ENCODE assay signal across 1 cellular context in the genomic region with DNA sequence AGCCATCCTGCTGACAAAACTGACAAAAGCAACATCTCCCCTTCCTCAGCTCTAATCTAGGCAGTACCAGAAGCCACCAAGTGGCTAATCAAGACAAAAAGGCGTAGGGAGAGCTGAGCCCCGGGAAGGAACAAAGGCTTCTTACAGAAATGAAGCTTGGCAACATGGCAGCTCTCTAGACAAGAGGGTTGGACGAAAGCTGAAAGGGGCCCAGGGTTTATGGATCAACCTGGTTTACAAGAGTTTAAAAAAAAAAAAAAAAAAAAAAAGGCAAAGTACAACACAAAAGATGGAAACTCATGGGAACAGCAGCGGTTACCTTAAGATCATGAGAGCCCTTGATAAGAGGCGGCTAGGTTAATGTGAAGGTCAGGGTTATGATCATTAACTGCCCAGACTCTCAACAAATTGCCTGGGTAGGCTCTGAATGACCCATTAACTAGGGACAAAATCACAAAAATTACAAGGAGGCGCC.
TF ChIP-seq lines count a peak whose summit lies in the region.

No MANE protein-coding gene starts in this region.

TF ChIP-seq in GM23338, 12 proteins besides CTCF, POLR2A, EP300 and RAD21 (continued from another document):
- no peak for TF ChIP-seq EZH2phosphoT487 (IDR thresholded peaks at IDR 0.05; ENCODE audit: unreplicated experiment)
- no peak for TF ChIP-seq STAT1 (IDR thresholded peaks at IDR 0.05; ENCODE audit: unreplicated experiment)
- TF ChIP-seq NANOG (IDR thresholded peaks at IDR 0.05; ENCODE audit: borderline replicate concordance), result no peak
- TF ChIP-seq CREB1 (CRISPR knock-in tag; IDR thresholded peaks at IDR 0.05; ENCODE audit: low read depth), result no peak
- no peak for TF ChIP-seq POLR2AphosphoS5 (IDR thresholded peaks at IDR 0.05; ENCODE audit: low read depth)
- TF ChIP-seq, protein P1, sequence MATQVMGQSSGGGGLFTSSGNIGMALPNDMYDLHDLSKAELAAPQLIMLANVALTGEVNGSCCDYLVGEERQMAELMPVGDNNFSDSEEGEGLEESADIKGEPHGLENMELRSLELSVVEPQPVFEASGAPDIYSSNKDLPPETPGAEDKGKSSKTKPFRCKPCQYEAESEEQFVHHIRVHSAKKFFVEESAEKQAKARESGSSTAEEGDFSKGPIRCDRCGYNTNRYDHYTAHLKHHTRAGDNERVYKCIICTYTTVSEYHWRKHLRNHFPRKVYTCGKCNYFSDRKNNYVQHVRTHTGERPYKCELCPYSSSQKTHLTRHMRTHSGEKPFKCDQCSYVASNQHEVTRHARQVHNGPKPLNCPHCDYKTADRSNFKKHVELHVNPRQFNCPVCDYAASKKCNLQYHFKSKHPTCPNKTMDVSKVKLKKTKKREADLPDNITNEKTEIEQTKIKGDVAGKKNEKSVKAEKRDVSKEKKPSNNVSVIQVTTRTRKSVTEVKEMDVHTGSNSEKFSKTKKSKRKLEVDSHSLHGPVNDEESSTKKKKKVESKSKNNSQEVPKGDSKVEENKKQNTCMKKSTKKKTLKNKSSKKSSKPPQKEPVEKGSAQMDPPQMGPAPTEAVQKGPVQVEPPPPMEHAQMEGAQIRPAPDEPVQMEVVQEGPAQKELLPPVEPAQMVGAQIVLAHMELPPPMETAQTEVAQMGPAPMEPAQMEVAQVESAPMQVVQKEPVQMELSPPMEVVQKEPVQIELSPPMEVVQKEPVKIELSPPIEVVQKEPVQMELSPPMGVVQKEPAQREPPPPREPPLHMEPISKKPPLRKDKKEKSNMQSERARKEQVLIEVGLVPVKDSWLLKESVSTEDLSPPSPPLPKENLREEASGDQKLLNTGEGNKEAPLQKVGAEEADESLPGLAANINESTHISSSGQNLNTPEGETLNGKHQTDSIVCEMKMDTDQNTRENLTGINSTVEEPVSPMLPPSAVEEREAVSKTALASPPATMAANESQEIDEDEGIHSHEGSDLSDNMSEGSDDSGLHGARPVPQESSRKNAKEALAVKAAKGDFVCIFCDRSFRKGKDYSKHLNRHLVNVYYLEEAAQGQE (IDR thresholded peaks at IDR 0.05; ENCODE audit: unreplicated experiment), result no peak
- no peak for TF ChIP-seq ZNF114 (CRISPR knock-in tag; IDR thresholded peaks at IDR 0.05)
- TF ChIP-seq ZNF331 (CRISPR knock-in tag; IDR thresholded peaks at IDR 0.05; ENCODE audit: low read depth), result no peak
- TF ChIP-seq, protein P2, sequence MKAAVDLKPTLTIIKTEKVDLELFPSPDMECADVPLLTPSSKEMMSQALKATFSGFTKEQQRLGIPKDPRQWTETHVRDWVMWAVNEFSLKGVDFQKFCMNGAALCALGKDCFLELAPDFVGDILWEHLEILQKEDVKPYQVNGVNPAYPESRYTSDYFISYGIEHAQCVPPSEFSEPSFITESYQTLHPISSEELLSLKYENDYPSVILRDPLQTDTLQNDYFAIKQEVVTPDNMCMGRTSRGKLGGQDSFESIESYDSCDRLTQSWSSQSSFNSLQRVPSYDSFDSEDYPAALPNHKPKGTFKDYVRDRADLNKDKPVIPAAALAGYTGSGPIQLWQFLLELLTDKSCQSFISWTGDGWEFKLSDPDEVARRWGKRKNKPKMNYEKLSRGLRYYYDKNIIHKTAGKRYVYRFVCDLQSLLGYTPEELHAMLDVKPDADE (IDR thresholded peaks at IDR 0.05), result no peak
- no peak for TF ChIP-seq JUNB (IDR thresholded peaks at IDR 0.05; ENCODE audit: unreplicated experiment)
- TF ChIP-seq EZH2 (IDR thresholded peaks at IDR 0.05; ENCODE audit: low read depth, unreplicated experiment), result no peak
